ENCODE assay signal across 9 cellular contexts in genomic region chr17:40073454-40074174, GRCh38. TPM values are rescaled to one million over a fixed set of nuclear protein-coding genes. Genes with fewer than 3 reads are reported as not detected.
A peak's percentile ranks its signal among the peaks of the same experiment; 100 is the strongest.
DNase-seq lines count a peak whose midpoint lies in the region; ATAC-seq lines count a peak whose summit lies in the region.
"Had no signal": no experiment of that assay in that cellular context is flagged by ENCODE, and none has a peak within 500 bp of the region (broad histone marks: within the 10 kb centered on the region; RNA-seq: fewer than 3 reads in every experiment).

No MANE protein-coding gene starts in this region.

- no peaks in the 10 kb centered on the region for H3K27me3 ChIP-seq in right cardiac atrium (ENCODE audit: control insufficient read depth, insufficient read depth)

- peak overlapping the region; percentile 11 for H3K27ac Mint-ChIP-seq in activated CD4-positive, alpha-beta T cell treated with anti-CD3 and anti-CD28 coated beads for 36 hours

- WGBS in right cardiac atrium: 61% methylated on average over 7 of the region's 7 CpGs

- DNase-seq in activated CD4-positive, alpha-beta T cell treated with anti-CD3 and anti-CD28 coated beads for 36 hours: no peak
- no peak for DNase-seq in activated CD4-positive, alpha-beta T cell treated with anti-CD3 and anti-CD28 coated beads for 4 hours
- peak in 1 of 3 donors; percentile 40 for DNase-seq in right cardiac atrium
- peak; percentile 71 for DNase-seq in superior temporal gyrus (ENCODE audit: extremely low spot score)
- DNase-seq in NAMALWA (ENCODE audit: low spot score): no peak
- DNase-seq: activated CD4-positive, alpha-beta T cell treated with anti-CD3 and anti-CD28 coated beads for 48 hours had no signal

- intact Hi-C loops in activated CD4-positive, alpha-beta T cell treated with anti-CD3 and anti-CD28 coated beads for 36 hours (cut with DNase I, micrococcal nuclease): loop anchor here in 1 of 2 experiments (2.0 kb wide), 1 partner anchor 61 kb away; no protein-coding TSS in a partner anchor
- intact Hi-C loops in right cardiac atrium (cut with DNase I): no loop called here

- no peaks in the 10 kb centered on the region for H3K9me3 ChIP-seq in right cardiac atrium (ENCODE audit: control insufficient read depth, low read length)

- H3K4me3 Mint-ChIP-seq in activated CD4-positive, alpha-beta T cell treated with anti-CD3 and anti-CD28 coated beads for 36 hours: no peak overlapping the region

- POLR2A ChIA-PET in activated CD4-positive, alpha-beta T cell treated with anti-CD3 and anti-CD28 coated beads for 36 hours (lab: Charles Lee): interaction anchor here (0.7 kb wide), 1 partner anchor 26 kb away, joined by 3 read pairs; no protein-coding TSS in a partner anchor

- H3K27ac ChIP-seq in right cardiac atrium (ENCODE audit: low read length): peak overlapping the region; percentile 76

- peaks cover 50% of the 10 kb centered on the region for H3K4me1 Mint-ChIP-seq in activated CD4-positive, alpha-beta T cell treated with anti-CD3 and anti-CD28 coated beads for 36 hours

- peaks cover 62% of the 10 kb centered on the region for H3K4me1 ChIP-seq in right cardiac atrium (ENCODE audit: control insufficient read depth, insufficient read depth, low read length)

- no peaks in the 10 kb centered on the region for H3K27me3 Mint-ChIP-seq in activated CD4-positive, alpha-beta T cell treated with anti-CD3 and anti-CD28 coated beads for 36 hours

- no peaks in the 10 kb centered on the region for H3K36me3 Mint-ChIP-seq in activated CD4-positive, alpha-beta T cell treated with anti-CD3 and anti-CD28 coated beads for 36 hours (ENCODE audit: low read depth)

- H3K9me3 Mint-ChIP-seq in activated CD4-positive, alpha-beta T cell treated with anti-CD3 and anti-CD28 coated beads for 36 hours (ENCODE audit: low read depth): no peaks in the 10 kb centered on the region

- CTCF ChIA-PET in activated CD4-positive, alpha-beta T cell treated with anti-CD3 and anti-CD28 coated beads for 36 hours (lab: Charles Lee): interaction anchor here (0.6 to 5.6 kb wide), 12 partner anchors 9 to 318 kb away, joined by 3 to 85 read pairs (median 5); partner anchors contain the start of genes MED24, NR1D1 and THRA

- H3K4me3 ChIP-seq in right cardiac atrium (ENCODE audit: low read length): no peak overlapping the region

- no peak for ATAC-seq in activated CD4-positive, alpha-beta T cell treated with anti-CD3 and anti-CD28 coated beads for 36 hours
- ATAC-seq in right cardiac atrium (no peak), HG02623 (IDR thresholded peaks at IDR 0.05; ENCODE audit: unreplicated experiment) (no peak)

RNA-seq across cellular contexts. Expression of gene THRA, which starts 10.8 kb away (rescaled TPM):
- 10 to 100 TPM; 12.9 to 13.1 TPM for total RNA-seq in activated CD4-positive, alpha-beta T cell treated with anti-CD3 and anti-CD28 coated beads for 36 hours
- total RNA-seq in right cardiac atrium: 10 to 100 TPM; 80.6 to 99.5 (median 95.9) TPM
- 73.3 TPM for polyA plus RNA-seq in right cardiac atrium

RNA-seq across cellular contexts. Expression of gene MED24, which starts 19.4 kb away (rescaled TPM):
- 100 to 1,000 TPM in 1 of 2 experiments, 10 to 100 TPM in 1; 97.4 to 110 TPM for total RNA-seq in activated CD4-positive, alpha-beta T cell treated with anti-CD3 and anti-CD28 coated beads for 36 hours
- total RNA-seq in right cardiac atrium: 10 to 100 TPM; 54.3 to 60.5 (median 54.7) TPM
- 45.1 TPM for polyA plus RNA-seq in right cardiac atrium

RNA-seq across cellular contexts. Expression of gene NR1D1, which starts 26.8 kb away (rescaled TPM):
- 1 to 10 TPM; 5.2 to 5.4 TPM for total RNA-seq in activated CD4-positive, alpha-beta T cell treated with anti-CD3 and anti-CD28 coated beads for 36 hours
- total RNA-seq in right cardiac atrium: 10 to 100 TPM; 10.2 to 25.1 (median 18.8) TPM
- polyA plus RNA-seq in right cardiac atrium: 12.3 TPM

RNA-seq across cellular contexts. Expression of gene MSL1, which starts 48.2 kb away (rescaled TPM):
- total RNA-seq in activated CD4-positive, alpha-beta T cell treated with anti-CD3 and anti-CD28 coated beads for 36 hours: 10 to 100 TPM; 81.7 to 89.6 TPM
- 10 to 100 TPM; 53.6 to 57.3 (median 55.2) TPM for total RNA-seq in right cardiac atrium
- polyA plus RNA-seq in right cardiac atrium: 44.8 TPM

RNA-seq across cellular contexts. Expression of gene CSF3, which starts 58.4 kb away (rescaled TPM):
- not detected for total RNA-seq in activated CD4-positive, alpha-beta T cell treated with anti-CD3 and anti-CD28 coated beads for 36 hours
- under 1 TPM in 2 of 4 donors, not detected in 2; 0.40 to 0.58 TPM for total RNA-seq in right cardiac atrium
- 0.97 TPM for polyA plus RNA-seq in right cardiac atrium
- total RNA-seq: renal cortical epithelial cell, subcutaneous adipose tissue had no signal

Comparison
In these comparisons a context has a peak if more than half of its experiments do, and no peak if none do; other contexts are left out.
1. RNA of gene THRA, which starts 10.8 kb away (total RNA-seq): 80.6 to 99.5 TPM in right cardiac atrium; 12.9 to 13.1 TPM in activated CD4-positive, alpha-beta T cell treated with anti-CD3 and anti-CD28 coated beads for 36 hours; every median in the first group is over 4 times any median in the second.